Comparison of ENCODE assay signal across 11 cellular contexts in genomic region chr1:4851666-4852065, GRCh38.
"Had no signal": no experiment of that assay in that cellular context is flagged by ENCODE, and none has a peak within 500 bp of the region (broad histone marks: within the 10 kb centered on the region; RNA-seq: fewer than 3 reads in every experiment).

No MANE protein-coding gene starts in this region.

- ATAC-seq: esophagus mucosa, sciatic nerve had no signal

- DNase-seq: activated CD4-positive, alpha-beta T cell treated with anti-CD3 and anti-CD28 coated beads, Interleukin-2, amount 50 U/mL, for 48 hours; activated gamma-delta T cell; cerebellar nuclear complex; effector CD4-positive, alpha-beta T cell; occipital lobe; stimulated activated CD4-positive, alpha-beta T cell treated with anti-CD3 and anti-CD28 coated beads, Interleukin-4, amount 100 ng/mL, for 1 hour; T-helper 2 cell; testis; upper lobe of left lung had no signal
